Comparison of ENCODE assay signal across 9 cellular contexts in genomic region chr2:176582990-176583481, GRCh38.
DNase-seq lines count a peak whose midpoint lies in the region; ATAC-seq, FAIRE-seq and TF ChIP-seq lines count a peak whose summit lies in the region.
"Had no signal": no experiment of that assay in that cellular context is flagged by ENCODE, and none has a peak within 500 bp of the region (broad histone marks: within the 10 kb centered on the region; RNA-seq: fewer than 3 reads in every experiment).

No MANE protein-coding gene starts in this region.

- DNase-seq in AG20443 (ENCODE audit: low spot score): peak; percentile 83
- peak; percentile 85 to 96 for DNase-seq in cardiac fibroblast (ENCODE audit: low read depth in 2 of 2)
- no peak for DNase-seq in mucosa of descending colon
- DNase-seq in small intestine: no peak
- DNase-seq: activated effector memory CD4-positive, alpha-beta T cell treated with Interleukin-2 at 50 U/mL for 16 hours had no signal

- H3K27ac ChIP-seq in small intestine (ENCODE audit: low read depth in 1 of 2, low read length in 1 of 2): no peak overlapping the region

- no peak for FAIRE-seq in small intestine (lab: Jason Lieb, UNC)

- H3K4me1 ChIP-seq in mucosa of descending colon (ENCODE audit: low read depth): peaks cover 14% of the 10 kb centered on the region
- H3K4me1 ChIP-seq in small intestine (ENCODE audit: control insufficient read depth in 2 of 2, insufficient read depth in 1 of 2, low read depth in 1 of 2, low read length in 1 of 2): no peaks in the 10 kb centered on the region

- no peak; the same call in 1 of the 2 replicates for TF ChIP-seq RAD21 in Ishikawa (IDR thresholded peaks at IDR 0.05; ENCODE audit: low read depth)

- H3K27me3 ChIP-seq in small intestine (ENCODE audit: control insufficient read depth in 2 of 2, insufficient read depth in 2 of 2, low read length in 2 of 2): peaks cover 0 to 6% of the 10 kb centered on the region in 2 donors

- ATAC-seq in mucosa of descending colon (peak; percentile 53), GM19395 (IDR thresholded peaks at IDR 0.05; ENCODE audit: unreplicated experiment) (no peak), HG02642 (IDR thresholded peaks at IDR 0.05; ENCODE audit: poor library complexity, unreplicated experiment) (no peak), GM21529 (IDR thresholded peaks at IDR 0.05; ENCODE audit: unreplicated experiment) (no peak)

- no peaks in the 10 kb centered on the region for H3K36me3 ChIP-seq in mucosa of descending colon (ENCODE audit: low read depth)
- no peaks in the 10 kb centered on the region for H3K36me3 ChIP-seq in small intestine (ENCODE audit: control insufficient read depth in 2 of 2, insufficient read depth in 2 of 2, low read length in 2 of 2)

- intact Hi-C loops in mucosa of descending colon (cut with DNase I, micrococcal nuclease): no loop called here

- TF ChIP-seq EP300 in Ishikawa (IDR thresholded peaks at IDR 0.05; ENCODE audit: borderline replicate concordance): peak; percentile 78; the same call in 1 of the 2 replicates

- 35 to 51% (median 41%) methylated on average over 2 of the region's 2 CpGs for WGBS in small intestine, 3 donors

- H3K4me3 ChIP-seq in cardiac fibroblast (replicated peaks in 1 of 2; ENCODE audit: low read depth in 2 of 2, low read length in 2 of 2) (no peak overlapping the region), mucosa of descending colon (no peak overlapping the region), small intestine (ENCODE audit: low read depth in 1 of 2, low read length in 2 of 2) (no peak overlapping the region)

- TF ChIP-seq CTCF in cardiac fibroblast (IDR thresholded peaks at IDR 0.05; ENCODE audit: low read depth, low read length) (no peak), mucosa of descending colon (IDR thresholded peaks at IDR 0.05) (no peak)

- H3K9me3 ChIP-seq in mucosa of descending colon (no peaks in the 10 kb centered on the region), small intestine (ENCODE audit: control insufficient read depth, low read depth) (no peaks in the 10 kb centered on the region)

TF ChIP-seq in Ishikawa, 13 proteins besides CTCF, POLR2A, EP300 and RAD21:
- TF ChIP-seq TEAD4 (IDR thresholded peaks at IDR 0.05) (0 out of 2 replicates have a peak, but pooled peaks have one; percentile 25), FOXM1 (IDR thresholded peaks at IDR 0.05; ENCODE audit: borderline replicate concordance, low read depth) (peak; percentile 38; the same call in 1 of the 2 replicates), TCF12 (IDR thresholded peaks at IDR 0.05; ENCODE audit: low read depth) (peak; percentile 51; the same call in 1 of the 2 replicates), CEBPB (IDR thresholded peaks at IDR 0.05) (no peak), CREB1 (IDR thresholded peaks at IDR 0.05; ENCODE audit: low read depth) (no peak), ZBTB7A (IDR thresholded peaks at IDR 0.05; ENCODE audit: low read depth) (no peak), USF1 (IDR thresholded peaks at IDR 0.05) (no peak), NFIC (IDR thresholded peaks at IDR 0.05) (0 out of 2 replicates have a peak, but pooled peaks have one; percentile 16), MAX (IDR thresholded peaks at IDR 0.05) (no peak)

Comparison
In these comparisons a context has a peak if more than half of its experiments do, and no peak if none do; other contexts are left out.
1. DNase-seq: peak in AG20443 (single experiment) and cardiac fibroblast (2 of 2); none in mucosa of descending colon (0 of 3) and small intestine (single experiment).